In genomic region chr11:106624377-106624776, GRCh38 we compare ENCODE assay signal across 1 cellular context.
TF ChIP-seq lines count a peak whose summit lies in the region.

No MANE protein-coding gene starts in this region.

TF ChIP-seq in WTC11, 78 proteins besides CTCF, POLR2A, EP300 and RAD21 (continued from another document):
- TF ChIP-seq ATF6 (CRISPR knock-in tag; IDR thresholded peaks at IDR 0.05) (no peak), E2F5 (CRISPR knock-in tag; IDR thresholded peaks at IDR 0.05) (no peak), IRF2 (CRISPR knock-in tag; IDR thresholded peaks at IDR 0.05; ENCODE audit: borderline replicate concordance, low read depth) (no peak), PREB (CRISPR knock-in tag; IDR thresholded peaks at IDR 0.05; ENCODE audit: borderline replicate concordance) (no peak), ZSCAN18 (CRISPR knock-in tag; IDR thresholded peaks at IDR 0.05) (no peak), E2F4 (CRISPR knock-in tag; IDR thresholded peaks at IDR 0.05; ENCODE audit: borderline replicate concordance, low read depth) (no peak), SOX15 (CRISPR knock-in tag; IDR thresholded peaks at IDR 0.05) (no peak), ZNF416 (CRISPR knock-in tag; IDR thresholded peaks at IDR 0.05) (no peak)
TF ChIP-seq in WTC11: peak in this region for 0.
